Comparison of ENCODE assay signal across 19 cellular contexts in genomic region chr17:28698253-28698941, GRCh38. TPM values are rescaled to one million over a fixed set of nuclear protein-coding genes. Genes with fewer than 3 reads are reported as not detected.
A peak's percentile ranks its signal among the peaks of the same experiment; 100 is the strongest.
DNase-seq lines count a peak whose midpoint lies in the region; ATAC-seq and TF ChIP-seq lines count a peak whose summit lies in the region.
"Had no signal": no experiment of that assay in that cellular context is flagged by ENCODE, and none has a peak within 500 bp of the region (broad histone marks: within the 10 kb centered on the region; RNA-seq: fewer than 3 reads in every experiment).

No MANE protein-coding gene starts in this region.

- H3K36me3 ChIP-seq in body of pancreas (replicated peaks in 1 of 2; ENCODE audit: insufficient read depth in 1 of 2, low read depth in 2 of 2) (peaks cover 0 to 67% of the 10 kb centered on the region in 2 donors), mucosa of stomach (ENCODE audit: control insufficient read depth, insufficient read depth, low read length) (peaks cover 60% of the 10 kb centered on the region)

- no peaks in the 10 kb centered on the region for H3K4me1 Mint-ChIP-seq in CD14-positive monocyte
- H3K4me1 Mint-ChIP-seq: stimulated activated memory B cell treated with anti-CD40 and anti-IgM and Interleukin-4, amounts not matched to agents 10 μg/mL and 1 μg/mL and 100 μg/mL, for 72 hours had no signal

- H3K9me3 Mint-ChIP-seq in CD14-positive monocyte, result no peaks in the 10 kb centered on the region
- H3K9me3 Mint-ChIP-seq: activated T-helper 2 cell treated with anti-CD3 and anti-CD28 coated beads, Interferon-gamma antibody, Interleukin-2, Interleukin-4, amounts not matched to agents 10 μg/mL and 5 μg/mL and 100 μg/mL, durations not matched to agents 14 hours and 24 hours and 36 hours; naive thymus-derived CD4-positive, alpha-beta T cell; stimulated activated memory B cell treated with anti-CD40 and anti-IgM and Interleukin-4, amounts not matched to agents 10 μg/mL and 1 μg/mL and 100 μg/mL, for 72 hours had no signal

- H3K27ac Mint-ChIP-seq in CD14-positive monocyte, result peak overlapping the region in 4 of 7 donors; percentile 7 to 57 (median 31)
- H3K27ac Mint-ChIP-seq: activated T-helper 2 cell treated with anti-CD3 and anti-CD28 coated beads, Interferon-gamma antibody, Interleukin-2, Interleukin-4, amounts not matched to agents 10 μg/mL and 5 μg/mL and 100 μg/mL, durations not matched to agents 14 hours and 24 hours and 36 hours; stimulated activated memory B cell treated with anti-CD40 and anti-IgM and Interleukin-4, amounts not matched to agents 10 μg/mL and 1 μg/mL and 100 μg/mL, for 72 hours had no signal

- H3K27me3 ChIP-seq in body of pancreas, result no peaks in the 10 kb centered on the region
- no peaks in the 10 kb centered on the region for H3K27me3 ChIP-seq in mucosa of stomach (ENCODE audit: control insufficient read depth, insufficient read depth, low read length)
- H3K27me3 ChIP-seq: brain microvascular endothelial cell, gastrocnemius medialis, vagina had no signal

- TF ChIP-seq CTCF in CD14-positive monocyte (IDR thresholded peaks at IDR 0.05), result no peak
- TF ChIP-seq CTCF in body of pancreas (IDR thresholded peaks at IDR 0.05), result peak in 1 of 7 experiments; percentile 7

- peak overlapping the region; percentile 11 for H3K9ac ChIP-seq in mucosa of stomach (ENCODE audit: low read length)

- H3K9me3 ChIP-seq in body of pancreas, result no peaks in the 10 kb centered on the region
- H3K9me3 ChIP-seq in mucosa of stomach (ENCODE audit: control insufficient read depth, low read length), result no peaks in the 10 kb centered on the region
- H3K9me3 ChIP-seq: gastrocnemius medialis, vagina had no signal

- H3K36me3 Mint-ChIP-seq in CD14-positive monocyte, result peaks cover 98 to 100% of the 10 kb centered on the region in 2 donors

- H3K27me3 Mint-ChIP-seq in CD14-positive monocyte (ENCODE audit: low read depth in 3 of 3), result peaks cover 0 to 2% (median 0%) of the 10 kb centered on the region in 3 donors
- H3K27me3 Mint-ChIP-seq: naive thymus-derived CD4-positive, alpha-beta T cell; stimulated activated memory B cell treated with anti-CD40 and anti-IgM and Interleukin-4, amounts not matched to agents 10 μg/mL and 1 μg/mL and 100 μg/mL, for 72 hours had no signal

- in situ Hi-C loops in KBM-7 (cut with MboI; ENCODE audit: low pct_unique_long_range_greater_than_20kb, low sequenced_read_pairs), result no loop called here

- peak in 1 of 3 donors; percentile 11 for TF ChIP-seq POLR2A in body of pancreas (IDR thresholded peaks at IDR 0.05)

- H3K4me3 Mint-ChIP-seq in CD14-positive monocyte, result no peak overlapping the region
- H3K4me3 Mint-ChIP-seq: naive thymus-derived CD4-positive, alpha-beta T cell; stimulated activated memory B cell treated with anti-CD40 and anti-IgM and Interleukin-4, amounts not matched to agents 10 μg/mL and 1 μg/mL and 100 μg/mL, for 72 hours had no signal

- peaks cover 9% of the 10 kb centered on the region for H3K4me1 ChIP-seq in body of pancreas
- H3K4me1 ChIP-seq in mucosa of stomach (ENCODE audit: control insufficient read depth, insufficient read depth, low read length), result peaks cover 42% of the 10 kb centered on the region
- H3K4me1 ChIP-seq: gastrocnemius medialis, vagina had no signal

- DNase-seq in CD14-positive monocyte (ENCODE audit: low spot score) (no peak), KBM-7 (peak; percentile 28), body of pancreas (peak in 2 of 4 donors; percentile 21 to 36), cortex of kidney (lab: John Stamatoyannopoulos, UW) (no peak), NCI-H1092 treated with DMSO at 0.1 percent for 48 hours (lab: John Stamatoyannopoulos, UW) (no peak), activated gamma-delta T cell treated with Interleukin-2 at 50 U/mL for 16 hours (no peak)
- DNase-seq: activated CD4-positive, alpha-beta T cell treated with anti-CD3 and anti-CD28 coated beads, Interleukin-2, amount 50 U/mL, for 4 hours; brain microvascular endothelial cell; effector memory CD4-positive, alpha-beta T cell; gastrocnemius medialis; naive thymus-derived CD4-positive, alpha-beta T cell; right cardiac atrium; stimulated activated CD4-positive, alpha-beta T cell treated with anti-CD3 and anti-CD28 coated beads, Interleukin-4, amount 100 ng/mL, for 24 hours; T-helper 1 cell had no signal

- intact Hi-C loops in CD14-positive monocyte (cut with micrococcal nuclease), result no loop called here
- intact Hi-C loops in body of pancreas (cut with DNase I), result no loop called here

- H3K4me3 ChIP-seq in body of pancreas (no peak overlapping the region), mucosa of stomach (ENCODE audit: low read length) (no peak overlapping the region)
- H3K4me3 ChIP-seq: gastrocnemius medialis, vagina had no signal

- ATAC-seq in body of pancreas (peak; percentile 49), GM18858 (IDR thresholded peaks at IDR 0.05; ENCODE audit: unreplicated experiment) (no peak)
- ATAC-seq: gastrocnemius medialis; naive thymus-derived CD4-positive, alpha-beta T cell; right cardiac atrium; stimulated activated memory B cell treated with anti-CD40 and anti-IgM and Interleukin-4, amounts not matched to agents 10 μg/mL and 1 μg/mL and 100 μg/mL, for 72 hours had no signal

- 49 to 69% methylated on average over 6 of the region's 6 CpGs for WGBS in body of pancreas, 2 donors

- peak overlapping the region in 1 of 4 donors; percentile 15 for H3K27ac ChIP-seq in body of pancreas
- H3K27ac ChIP-seq: brain microvascular endothelial cell, gastrocnemius medialis, vagina had no signal

RNA-seq across cellular contexts. Expression of gene PROCA1, which starts 13.3 kb away (rescaled TPM):
- under 1 TPM; 0.31 to 0.78 TPM for polyA plus RNA-seq in CD14-positive monocyte
- total RNA-seq in body of pancreas, result not detected

RNA-seq across cellular contexts. Expression of gene RAB34, which starts 19.3 kb away (rescaled TPM):
- 10 to 100 TPM; 66.7 to 79.1 TPM for polyA plus RNA-seq in CD14-positive monocyte
- 10 to 100 TPM; 18.2 to 61.3 TPM for total RNA-seq in body of pancreas

RNA-seq across cellular contexts. Expression of gene RPL23A, which starts 21.4 kb away (rescaled TPM):
- polyA plus RNA-seq in CD14-positive monocyte, result 1,000 to 10,000 TPM; 1,152 to 1,304 TPM
- 100 to 1,000 TPM; 208 to 220 TPM for total RNA-seq in body of pancreas

RNA-seq across cellular contexts. Expression of gene TLCD1, which starts 27.6 kb away (rescaled TPM):
- polyA plus RNA-seq in CD14-positive monocyte, result not detected
- total RNA-seq in body of pancreas, result 1 to 10 TPM; 2.0 to 3.1 TPM
- polyA plus RNA-seq: naive thymus-derived CD4-positive, alpha-beta T cell had no signal

RNA-seq across cellular contexts. Expression of gene NEK8, which starts 30.2 kb away (rescaled TPM):
- polyA plus RNA-seq in CD14-positive monocyte, result 1 to 10 TPM; 2.7 to 3.1 TPM
- 10 to 100 TPM in 1 of 2 donors, 1 to 10 TPM in 1; 2.9 to 18.5 TPM for total RNA-seq in body of pancreas
